In genomic region chr19:2804156-2805004, GRCh38 we compare ENCODE assay signal across 17 cellular contexts.
"Had no signal": no experiment of that assay in that cellular context is flagged by ENCODE, and none has a peak within 500 bp of the region (broad histone marks: within the 10 kb centered on the region; RNA-seq: fewer than 3 reads in every experiment).

No MANE protein-coding gene starts in this region.

- H3K9me3 Mint-ChIP-seq: activated B cell treated with CpG ODN at 0.5 μM for 24 hours; activated CD4-positive, alpha-beta T cell treated with anti-CD3 and anti-CD28 coated beads, Interleukin-2, amount 10 ng/mL, durations not matched to agents 24 days and 14 days; activated T-helper 17 cell treated with anti-CD3 and anti-CD28 coated beads, Interleukin-2, amount 50 U/mL, for 72 hours; dendritic cell treated with granulocyte-macrophage colony-stimulating factor and Interleukin-4, amounts not matched to agents 40 ng/mL and 50 ng/mL, for 4 days had no signal

- H3K27me3 ChIP-seq: ascending aorta, breast epithelium, tibial nerve had no signal

- H3K4me3 ChIP-seq: ascending aorta, breast epithelium, lung, tibial nerve had no signal

- DNase-seq: activated B cell treated with CpG ODN at 0.5 μM for 24 hours; activated CD4-positive, alpha-beta T cell treated with anti-CD3 and anti-CD28 coated beads, Interleukin-2, amount 10 ng/mL, durations not matched to agents 24 days and 14 days; activated CD8-positive, alpha-beta memory T cell treated with anti-CD3 and anti-CD28 coated beads for 24 hours; activated naive CD4-positive, alpha-beta T cell treated with Interleukin-2 at 50 U/mL for 16 hours; effector memory CD4-positive, alpha-beta T cell; foreskin melanocyte; left cardiac atrium; midbrain; stimulated activated CD4-positive, alpha-beta T cell treated with anti-CD3 and anti-CD28 coated beads, Interleukin-1b, Interleukin-23, amount 100 ng/mL, for 48 hours had no signal

- H3K27ac Mint-ChIP-seq: activated B cell treated with CpG ODN at 0.5 μM for 24 hours; activated CD4-positive, alpha-beta T cell treated with anti-CD3 and anti-CD28 coated beads, Interleukin-2, amount 10 ng/mL, durations not matched to agents 24 days and 14 days; activated T-helper 17 cell treated with anti-CD3 and anti-CD28 coated beads, Interleukin-2, amount 50 U/mL, for 72 hours; dendritic cell treated with granulocyte-macrophage colony-stimulating factor and Interleukin-4, amounts not matched to agents 40 ng/mL and 50 ng/mL, for 4 days had no signal

- H3K4me1 ChIP-seq: ascending aorta, breast epithelium, parathyroid adenoma, tibial nerve had no signal

- H2AFZ ChIP-seq: parathyroid adenoma had no signal

- FAIRE-seq: TTC549 had no signal

- H3K4me3 Mint-ChIP-seq: activated B cell treated with CpG ODN at 0.5 μM for 24 hours; activated CD4-positive, alpha-beta T cell treated with anti-CD3 and anti-CD28 coated beads, Interleukin-2, amount 10 ng/mL, durations not matched to agents 24 days and 14 days; activated T-helper 17 cell treated with anti-CD3 and anti-CD28 coated beads, Interleukin-2, amount 50 U/mL, for 72 hours; dendritic cell treated with granulocyte-macrophage colony-stimulating factor and Interleukin-4, amounts not matched to agents 40 ng/mL and 50 ng/mL, for 4 days had no signal

- H3K27ac ChIP-seq: ascending aorta, breast epithelium, parathyroid adenoma, tibial nerve had no signal

- H3K36me3 ChIP-seq: breast epithelium had no signal

- ATAC-seq: activated T-helper 17 cell treated with anti-CD3 and anti-CD28 coated beads, Interleukin-2, amount 50 U/mL, for 72 hours; left cardiac atrium had no signal

- H3K9me3 ChIP-seq: ascending aorta, breast epithelium, tibial nerve had no signal

- H3K4me1 Mint-ChIP-seq: activated B cell treated with CpG ODN at 0.5 μM for 24 hours; activated CD4-positive, alpha-beta T cell treated with anti-CD3 and anti-CD28 coated beads, Interleukin-2, amount 10 ng/mL, durations not matched to agents 24 days and 14 days had no signal

- H3K79me2 ChIP-seq: parathyroid adenoma had no signal

- H3K27me3 Mint-ChIP-seq: activated B cell treated with CpG ODN at 0.5 μM for 24 hours; activated CD4-positive, alpha-beta T cell treated with anti-CD3 and anti-CD28 coated beads, Interleukin-2, amount 10 ng/mL, durations not matched to agents 24 days and 14 days; activated T-helper 17 cell treated with anti-CD3 and anti-CD28 coated beads, Interleukin-2, amount 50 U/mL, for 72 hours; dendritic cell treated with granulocyte-macrophage colony-stimulating factor and Interleukin-4, amounts not matched to agents 40 ng/mL and 50 ng/mL, for 4 days had no signal

- H3K9ac ChIP-seq: parathyroid adenoma had no signal
